In genomic region chr6:13423292-13423691, GRCh38 we compare ENCODE assay signal across 2 cellular contexts.
TF ChIP-seq lines count a peak whose summit lies in the region.

No MANE protein-coding gene starts in this region.

TF ChIP-seq in SK-N-SH, 30 proteins besides CTCF, POLR2A, EP300 and RAD21 (continued from another document):
- TF ChIP-seq REST (IDR thresholded peaks at IDR 0.05; ENCODE audit: low read depth, low read length) = no peak
- no peak for TF ChIP-seq MXI1 (IDR thresholded peaks at IDR 0.05; ENCODE audit: low read depth, low read length)
- no peak for TF ChIP-seq TAF1 (IDR thresholded peaks at IDR 0.05; ENCODE audit: borderline replicate concordance, low read depth, low read length)
- TF ChIP-seq RXRA (IDR thresholded peaks at IDR 0.05; ENCODE audit: borderline replicate concordance, low read depth) = no peak
- TF ChIP-seq SIN3A (IDR thresholded peaks at IDR 0.05; ENCODE audit: borderline replicate concordance, low read depth, low read length) = no peak
- no peak for TF ChIP-seq JUND (IDR thresholded peaks at IDR 0.05)
- TF ChIP-seq PBX3 (IDR thresholded peaks at IDR 0.05) = no peak
- TF ChIP-seq POLR2AphosphoS5 (IDR thresholded peaks at IDR 0.05; ENCODE audit: low read depth, low read length) = no peak
- no peak for TF ChIP-seq MAX (IDR thresholded peaks at IDR 0.05; ENCODE audit: low read depth)
- no peak for TF ChIP-seq NFIC (IDR thresholded peaks at IDR 0.05; ENCODE audit: borderline replicate concordance)
- no peak for TF ChIP-seq ELF1 (IDR thresholded peaks at IDR 0.05)
- TF ChIP-seq USF1 (IDR thresholded peaks at IDR 0.05; ENCODE audit: borderline replicate concordance, low read depth) = no peak

TF ChIP-seq in SK-N-SH treated with all-trans-retinoic acid at 6 μM for 48 hours, 23 proteins besides CTCF, POLR2A, EP300 and RAD21 (continued from another document):
- TF ChIP-seq CSRNP3 (CRISPR knock-in tag; IDR thresholded peaks at IDR 0.05) (no peak), BACH2 (CRISPR knock-in tag; IDR thresholded peaks at IDR 0.05; ENCODE audit: borderline replicate concordance) (no peak), ZNF70 (CRISPR knock-in tag; IDR thresholded peaks at IDR 0.05) (no peak), TSHZ2 (CRISPR knock-in tag; IDR thresholded peaks at IDR 0.05) (no peak), ZNF565 (CRISPR knock-in tag; conservative IDR thresholded peaks at IDR 0.05; ENCODE audit: low read depth) (no peak), TCF4 (CRISPR knock-in tag; IDR thresholded peaks at IDR 0.05; ENCODE audit: borderline replicate concordance) (no peak)
TF ChIP-seq in SK-N-SH treated with all-trans-retinoic acid at 6 μM for 48 hours: peak in this region for 0.
